In the genomic region with DNA sequence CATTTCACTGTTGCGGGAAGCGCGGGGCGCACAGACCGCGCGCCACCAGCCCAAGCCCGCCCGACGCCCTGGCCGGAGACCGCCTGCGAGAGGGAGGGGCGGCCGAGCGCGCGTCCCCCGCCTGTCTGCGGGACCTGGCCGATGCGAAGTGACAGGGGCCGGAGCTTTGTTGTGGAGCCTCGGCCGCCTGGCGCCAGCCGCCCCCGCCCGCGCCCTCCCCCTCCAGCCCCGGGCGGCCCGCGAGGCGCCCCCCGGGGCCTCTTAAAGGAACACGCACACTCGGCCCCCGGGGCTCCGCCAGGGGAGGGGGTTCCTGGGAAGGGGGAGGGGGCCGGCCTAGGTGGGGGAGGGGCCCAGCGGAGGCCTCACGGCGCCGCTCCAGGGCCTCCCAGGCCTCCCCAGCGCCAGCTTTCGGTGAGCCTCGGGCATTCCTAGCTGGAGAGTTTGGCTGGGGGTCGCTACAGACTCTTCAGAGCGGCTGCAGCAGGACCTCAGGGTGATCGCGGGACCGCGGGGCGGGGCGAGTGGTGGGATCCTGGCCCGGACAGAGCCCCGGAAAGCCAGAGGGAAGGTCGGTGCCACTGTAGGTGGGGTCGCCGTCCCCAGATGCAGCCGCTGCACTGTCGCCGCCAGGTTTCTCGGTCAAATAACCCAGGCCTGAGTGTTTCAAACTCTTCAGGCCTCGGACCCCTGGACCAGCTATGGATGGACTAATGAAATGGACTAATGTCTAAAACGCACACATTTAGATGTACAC, we compare ENCODE assay signal across 1 cellular context.
TF ChIP-seq lines count a peak whose summit lies in the region.

No MANE protein-coding gene starts in this region.

TF ChIP-seq in WTC11, 78 proteins besides CTCF, POLR2A, EP300 and RAD21 (continued from another document):
- TF ChIP-seq, protein P1, sequence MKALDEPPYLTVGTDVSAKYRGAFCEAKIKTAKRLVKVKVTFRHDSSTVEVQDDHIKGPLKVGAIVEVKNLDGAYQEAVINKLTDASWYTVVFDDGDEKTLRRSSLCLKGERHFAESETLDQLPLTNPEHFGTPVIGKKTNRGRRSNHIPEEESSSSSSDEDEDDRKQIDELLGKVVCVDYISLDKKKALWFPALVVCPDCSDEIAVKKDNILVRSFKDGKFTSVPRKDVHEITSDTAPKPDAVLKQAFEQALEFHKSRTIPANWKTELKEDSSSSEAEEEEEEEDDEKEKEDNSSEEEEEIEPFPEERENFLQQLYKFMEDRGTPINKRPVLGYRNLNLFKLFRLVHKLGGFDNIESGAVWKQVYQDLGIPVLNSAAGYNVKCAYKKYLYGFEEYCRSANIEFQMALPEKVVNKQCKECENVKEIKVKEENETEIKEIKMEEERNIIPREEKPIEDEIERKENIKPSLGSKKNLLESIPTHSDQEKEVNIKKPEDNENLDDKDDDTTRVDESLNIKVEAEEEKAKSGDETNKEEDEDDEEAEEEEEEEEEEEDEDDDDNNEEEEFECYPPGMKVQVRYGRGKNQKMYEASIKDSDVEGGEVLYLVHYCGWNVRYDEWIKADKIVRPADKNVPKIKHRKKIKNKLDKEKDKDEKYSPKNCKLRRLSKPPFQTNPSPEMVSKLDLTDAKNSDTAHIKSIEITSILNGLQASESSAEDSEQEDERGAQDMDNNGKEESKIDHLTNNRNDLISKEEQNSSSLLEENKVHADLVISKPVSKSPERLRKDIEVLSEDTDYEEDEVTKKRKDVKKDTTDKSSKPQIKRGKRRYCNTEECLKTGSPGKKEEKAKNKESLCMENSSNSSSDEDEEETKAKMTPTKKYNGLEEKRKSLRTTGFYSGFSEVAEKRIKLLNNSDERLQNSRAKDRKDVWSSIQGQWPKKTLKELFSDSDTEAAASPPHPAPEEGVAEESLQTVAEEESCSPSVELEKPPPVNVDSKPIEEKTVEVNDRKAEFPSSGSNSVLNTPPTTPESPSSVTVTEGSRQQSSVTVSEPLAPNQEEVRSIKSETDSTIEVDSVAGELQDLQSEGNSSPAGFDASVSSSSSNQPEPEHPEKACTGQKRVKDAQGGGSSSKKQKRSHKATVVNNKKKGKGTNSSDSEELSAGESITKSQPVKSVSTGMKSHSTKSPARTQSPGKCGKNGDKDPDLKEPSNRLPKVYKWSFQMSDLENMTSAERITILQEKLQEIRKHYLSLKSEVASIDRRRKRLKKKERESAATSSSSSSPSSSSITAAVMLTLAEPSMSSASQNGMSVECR (CRISPR knock-in tag; IDR thresholded peaks at IDR 0.05; ENCODE audit: borderline replicate concordance), result no peak
- TF ChIP-seq, protein P2, sequence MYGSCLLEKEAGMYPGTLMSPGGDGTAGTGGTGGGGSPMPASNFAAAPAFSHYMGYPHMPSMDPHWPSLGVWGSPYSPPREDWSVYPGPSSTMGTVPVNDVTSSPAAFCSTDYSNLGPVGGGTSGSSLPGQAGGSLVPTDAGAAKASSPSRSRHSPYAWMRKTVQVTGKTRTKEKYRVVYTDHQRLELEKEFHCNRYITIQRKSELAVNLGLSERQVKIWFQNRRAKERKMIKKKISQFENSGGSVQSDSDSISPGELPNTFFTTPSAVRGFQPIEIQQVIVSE (CRISPR knock-in tag; IDR thresholded peaks at IDR 0.05; ENCODE audit: borderline replicate concordance), result no peak
- TF ChIP-seq ZNF263 (CRISPR knock-in tag; IDR thresholded peaks at IDR 0.05; ENCODE audit: low read depth), result no peak
- TF ChIP-seq, protein P3, sequence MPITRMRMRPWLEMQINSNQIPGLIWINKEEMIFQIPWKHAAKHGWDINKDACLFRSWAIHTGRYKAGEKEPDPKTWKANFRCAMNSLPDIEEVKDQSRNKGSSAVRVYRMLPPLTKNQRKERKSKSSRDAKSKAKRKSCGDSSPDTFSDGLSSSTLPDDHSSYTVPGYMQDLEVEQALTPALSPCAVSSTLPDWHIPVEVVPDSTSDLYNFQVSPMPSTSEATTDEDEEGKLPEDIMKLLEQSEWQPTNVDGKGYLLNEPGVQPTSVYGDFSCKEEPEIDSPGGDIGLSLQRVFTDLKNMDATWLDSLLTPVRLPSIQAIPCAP (CRISPR knock-in tag; IDR thresholded peaks at IDR 0.05), result no peak
- no peak for TF ChIP-seq ZNF512 (CRISPR knock-in tag; IDR thresholded peaks at IDR 0.05; ENCODE audit: borderline replicate concordance)
- no peak for TF ChIP-seq IRF2 (CRISPR knock-in tag; IDR thresholded peaks at IDR 0.05; ENCODE audit: borderline replicate concordance, low read depth)
- TF ChIP-seq, protein P4, sequence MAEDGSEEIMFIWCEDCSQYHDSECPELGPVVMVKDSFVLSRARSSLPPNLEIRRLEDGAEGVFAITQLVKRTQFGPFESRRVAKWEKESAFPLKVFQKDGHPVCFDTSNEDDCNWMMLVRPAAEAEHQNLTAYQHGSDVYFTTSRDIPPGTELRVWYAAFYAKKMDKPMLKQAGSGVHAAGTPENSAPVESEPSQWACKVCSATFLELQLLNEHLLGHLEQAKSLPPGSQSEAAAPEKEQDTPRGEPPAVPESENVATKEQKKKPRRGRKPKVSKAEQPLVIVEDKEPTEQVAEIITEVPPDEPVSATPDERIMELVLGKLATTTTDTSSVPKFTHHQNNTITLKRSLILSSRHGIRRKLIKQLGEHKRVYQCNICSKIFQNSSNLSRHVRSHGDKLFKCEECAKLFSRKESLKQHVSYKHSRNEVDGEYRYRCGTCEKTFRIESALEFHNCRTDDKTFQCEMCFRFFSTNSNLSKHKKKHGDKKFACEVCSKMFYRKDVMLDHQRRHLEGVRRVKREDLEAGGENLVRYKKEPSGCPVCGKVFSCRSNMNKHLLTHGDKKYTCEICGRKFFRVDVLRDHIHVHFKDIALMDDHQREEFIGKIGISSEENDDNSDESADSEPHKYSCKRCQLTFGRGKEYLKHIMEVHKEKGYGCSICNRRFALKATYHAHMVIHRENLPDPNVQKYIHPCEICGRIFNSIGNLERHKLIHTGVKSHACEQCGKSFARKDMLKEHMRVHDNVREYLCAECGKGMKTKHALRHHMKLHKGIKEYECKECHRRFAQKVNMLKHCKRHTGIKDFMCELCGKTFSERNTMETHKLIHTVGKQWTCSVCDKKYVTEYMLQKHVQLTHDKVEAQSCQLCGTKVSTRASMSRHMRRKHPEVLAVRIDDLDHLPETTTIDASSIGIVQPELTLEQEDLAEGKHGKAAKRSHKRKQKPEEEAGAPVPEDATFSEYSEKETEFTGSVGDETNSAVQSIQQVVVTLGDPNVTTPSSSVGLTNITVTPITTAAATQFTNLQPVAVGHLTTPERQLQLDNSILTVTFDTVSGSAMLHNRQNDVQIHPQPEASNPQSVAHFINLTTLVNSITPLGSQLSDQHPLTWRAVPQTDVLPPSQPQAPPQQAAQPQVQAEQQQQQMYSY (CRISPR knock-in tag; IDR thresholded peaks at IDR 0.05), result no peak
- no peak for TF ChIP-seq ZNF671 (CRISPR knock-in tag; IDR thresholded peaks at IDR 0.05)
- no peak for TF ChIP-seq E2F4 (CRISPR knock-in tag; IDR thresholded peaks at IDR 0.05; ENCODE audit: borderline replicate concordance, low read depth)
- TF ChIP-seq CBFB (CRISPR knock-in tag; IDR thresholded peaks at IDR 0.05; ENCODE audit: low read depth), result no peak
- TF ChIP-seq, protein P5, sequence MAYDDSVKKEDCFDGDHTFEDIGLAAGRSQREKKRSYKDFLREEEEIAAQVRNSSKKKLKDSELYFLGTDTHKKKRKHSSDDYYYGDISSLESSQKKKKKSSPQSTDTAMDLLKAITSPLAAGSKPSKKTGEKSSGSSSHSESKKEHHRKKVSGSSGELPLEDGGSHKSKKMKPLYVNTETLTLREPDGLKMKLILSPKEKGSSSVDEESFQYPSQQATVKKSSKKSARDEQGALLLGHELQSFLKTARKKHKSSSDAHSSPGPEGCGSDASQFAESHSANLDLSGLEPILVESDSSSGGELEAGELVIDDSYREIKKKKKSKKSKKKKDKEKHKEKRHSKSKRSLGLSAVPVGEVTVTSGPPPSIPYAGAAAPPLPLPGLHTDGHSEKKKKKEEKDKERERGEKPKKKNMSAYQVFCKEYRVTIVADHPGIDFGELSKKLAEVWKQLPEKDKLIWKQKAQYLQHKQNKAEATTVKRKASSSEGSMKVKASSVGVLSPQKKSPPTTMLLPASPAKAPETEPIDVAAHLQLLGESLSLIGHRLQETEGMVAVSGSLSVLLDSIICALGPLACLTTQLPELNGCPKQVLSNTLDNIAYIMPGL (CRISPR knock-in tag; IDR thresholded peaks at IDR 0.05), result no peak
- TF ChIP-seq CREM (CRISPR knock-in tag; IDR thresholded peaks at IDR 0.05), result no peak
- TF ChIP-seq NFE2L1 (CRISPR knock-in tag; IDR thresholded peaks at IDR 0.05), result no peak
- TF ChIP-seq TCF7 (CRISPR knock-in tag; IDR thresholded peaks at IDR 0.05; ENCODE audit: low read depth), result no peak
- TF ChIP-seq TP53 (CRISPR knock-in tag; IDR thresholded peaks at IDR 0.05), result no peak
- TF ChIP-seq ZNF232 (CRISPR knock-in tag; IDR thresholded peaks at IDR 0.05), result no peak
- no peak for TF ChIP-seq ZNF121 (CRISPR knock-in tag; IDR thresholded peaks at IDR 0.05)
